ENCODE assay signal across 8 cellular contexts in genomic region chr18:52903858-52904257, GRCh38.
DNase-seq lines count a peak whose midpoint lies in the region; ATAC-seq, FAIRE-seq and TF ChIP-seq lines count a peak whose summit lies in the region.

No MANE protein-coding gene starts in this region.

- TF ChIP-seq CTCF in DND-41 (IDR thresholded peaks at IDR 0.05; ENCODE audit: borderline replicate concordance, extremely low read depth, low read length, poor library complexity, severe bottlenecking) (peak; percentile 50), upper lobe of left lung (IDR thresholded peaks at IDR 0.05) (peak in 5 of 6 experiments; percentile 42 to 53 (median 47))

- H3K36me3 ChIP-seq in DND-41 (ENCODE audit: insufficient read depth, low read length) (no peaks in the 10 kb centered on the region), upper lobe of left lung (no peaks in the 10 kb centered on the region)

- no peak for TF ChIP-seq POLR2A in upper lobe of left lung (IDR thresholded peaks at IDR 0.05)

- H3K4me3 ChIP-seq in DND-41 (ENCODE audit: low read depth in 1 of 2, low read length in 2 of 2) (no peak overlapping the region), right cardiac atrium (ENCODE audit: low read length) (no peak overlapping the region), upper lobe of left lung (no peak overlapping the region)

- H3K9me3 ChIP-seq in DND-41 (ENCODE audit: insufficient read depth, low read length, severe bottlenecking): no peaks in the 10 kb centered on the region
- no peaks in the 10 kb centered on the region for H3K9me3 ChIP-seq in right cardiac atrium (ENCODE audit: control insufficient read depth, low read length)
- H3K9me3 ChIP-seq in upper lobe of left lung: no peaks in the 10 kb centered on the region

- no peaks in the 10 kb centered on the region for H3K79me2 ChIP-seq in DND-41 (ENCODE audit: insufficient read depth, low read length)

- no peak overlapping the region for H3K27ac ChIP-seq in DND-41 (ENCODE audit: low read length)
- no peak overlapping the region for H3K27ac ChIP-seq in right cardiac atrium (ENCODE audit: low read length)
- no peak overlapping the region for H3K27ac ChIP-seq in upper lobe of left lung

- no peak for FAIRE-seq in RCC 7860 (lab: Jason Lieb, UNC)

- WGBS in right cardiac atrium: 17% methylated on average over 3 of the region's 3 CpGs
- WGBS in upper lobe of left lung, 2 donors: 26 to 28% methylated on average over 3 of the region's 3 CpGs

- no peaks in the 10 kb centered on the region for H3K27me3 ChIP-seq in DND-41 (ENCODE audit: insufficient read depth, low read length, poor library complexity)
- H3K27me3 ChIP-seq in right cardiac atrium (ENCODE audit: control insufficient read depth, insufficient read depth): no peaks in the 10 kb centered on the region
- H3K27me3 ChIP-seq in upper lobe of left lung: no peaks in the 10 kb centered on the region

- TF ChIP-seq EP300 in upper lobe of left lung (IDR thresholded peaks at IDR 0.05): no peak

- peak; percentile 33; the same call in 1 of the 3 replicates for ATAC-seq in DND-41 (ENCODE audit: insufficient read depth, low read depth)
- ATAC-seq in HG02642 (IDR thresholded peaks at IDR 0.05; ENCODE audit: poor library complexity, unreplicated experiment): peak; percentile 53
- ATAC-seq in right cardiac atrium: no peak
- no peak for ATAC-seq in upper lobe of left lung (ENCODE audit: low FRiP score in 2 of 2)
- ATAC-seq in HG02678 (IDR thresholded peaks at IDR 0.05; ENCODE audit: unreplicated experiment): no peak
- ATAC-seq in HG02870 (IDR thresholded peaks at IDR 0.05; ENCODE audit: unreplicated experiment): no peak

- H3K4me2 ChIP-seq in DND-41 (ENCODE audit: insufficient read depth, low read length): no peak overlapping the region

- intact Hi-C loops in right cardiac atrium (cut with DNase I): no loop called here

- no peaks in the 10 kb centered on the region for H4K20me1 ChIP-seq in DND-41 (ENCODE audit: insufficient read depth, low read length)

- H3K9ac ChIP-seq in DND-41 (ENCODE audit: low read depth, low read length): no peak overlapping the region

- no peak overlapping the region for H2AFZ ChIP-seq in DND-41 (ENCODE audit: low read depth, low read length)

- peak; percentile 9 for DNase-seq in DND-41
- peak; percentile 8 for DNase-seq in RCC 7860 (ENCODE audit: low spot score)
- DNase-seq in right cardiac atrium: peak in 2 of 3 donors; percentile 16 to 53
- peak in 1 of 2 donors; percentile 48 for DNase-seq in upper lobe of left lung
- DNase-seq in activated CD8-positive, alpha-beta memory T cell treated with anti-CD3 and anti-CD28 coated beads, Interleukin-2, amount 50 U/mL, for 4 hours: no peak

- H3K4me1 ChIP-seq in DND-41 (ENCODE audit: insufficient read depth, low read length) (no peaks in the 10 kb centered on the region), right cardiac atrium (ENCODE audit: control insufficient read depth, insufficient read depth, low read length) (no peaks in the 10 kb centered on the region), upper lobe of left lung (no peaks in the 10 kb centered on the region)

Comparison
In these comparisons a context has a peak if more than half of its experiments do, and no peak if none do; other contexts are left out.
1. ATAC-seq: peak in DND-41 (single experiment) and HG02642 (single experiment); none in right cardiac atrium (0 of 2), upper lobe of left lung (0 of 2), HG02678 (single experiment) and HG02870 (single experiment).